ENCODE assay signal across 3 cellular contexts in genomic region chr7:148135997-148136396, GRCh38.
TF ChIP-seq lines count a peak whose summit lies in the region.

No MANE protein-coding gene starts in this region.

TF ChIP-seq in HepG2, 621 proteins besides CTCF, POLR2A, EP300 and RAD21:
- TF ChIP-seq PCBP1 (IDR thresholded peaks at IDR 0.05; ENCODE audit: borderline replicate concordance, low read depth, low read length) (peak; percentile 71; the same call in 1 of the 2 replicates), GABPA (IDR thresholded peaks at IDR 0.05; ENCODE audit: low read depth, low read length) (no peak), GABPA (CRISPR knock-in tag; IDR thresholded peaks at IDR 0.05; ENCODE audit: low read depth) (no peak), HNRNPK (IDR thresholded peaks at IDR 0.05; ENCODE audit: low read depth, low read length, poor library complexity, severe bottlenecking) (peak; percentile 80)
TF ChIP-seq in HepG2: peak in this region for 2.

TF ChIP-seq in K562, 482 proteins besides CTCF, POLR2A, EP300 and RAD21:
- TF ChIP-seq, protein P1, sequence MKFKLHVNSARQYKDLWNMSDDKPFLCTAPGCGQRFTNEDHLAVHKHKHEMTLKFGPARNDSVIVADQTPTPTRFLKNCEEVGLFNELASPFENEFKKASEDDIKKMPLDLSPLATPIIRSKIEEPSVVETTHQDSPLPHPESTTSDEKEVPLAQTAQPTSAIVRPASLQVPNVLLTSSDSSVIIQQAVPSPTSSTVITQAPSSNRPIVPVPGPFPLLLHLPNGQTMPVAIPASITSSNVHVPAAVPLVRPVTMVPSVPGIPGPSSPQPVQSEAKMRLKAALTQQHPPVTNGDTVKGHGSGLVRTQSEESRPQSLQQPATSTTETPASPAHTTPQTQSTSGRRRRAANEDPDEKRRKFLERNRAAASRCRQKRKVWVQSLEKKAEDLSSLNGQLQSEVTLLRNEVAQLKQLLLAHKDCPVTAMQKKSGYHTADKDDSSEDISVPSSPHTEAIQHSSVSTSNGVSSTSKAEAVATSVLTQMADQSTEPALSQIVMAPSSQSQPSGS (CRISPR knock-in tag; IDR thresholded peaks at IDR 0.05): no peak
- TF ChIP-seq PCBP2 (IDR thresholded peaks at IDR 0.05; ENCODE audit: low read depth, low read length, poor library complexity, severe bottlenecking) (no peak), CBFA2T2 (conservative IDR thresholded peaks at IDR 0.05) (no peak), ETS1 (conservative IDR thresholded peaks at IDR 0.05; ENCODE audit: control insufficient read depth, low read depth, low read length) (no peak), HNRNPK (IDR thresholded peaks at IDR 0.05; ENCODE audit: low read depth, low read length, poor library complexity, severe bottlenecking) (peak; percentile 62), MNT (conservative IDR thresholded peaks at IDR 0.05) (no peak), RCOR1 (IDR thresholded peaks at IDR 0.05; ENCODE audit: borderline replicate concordance in 1 of 2, low read depth in 2 of 2, low read length in 2 of 2) (no peak), CEBPG (CRISPR knock-in tag; IDR thresholded peaks at IDR 0.05) (no peak), CEBPG (tag; conservative IDR thresholded peaks at IDR 0.05 in 1 of 2, IDR thresholded peaks at IDR 0.05 in 1 of 2) (no peak)

TF ChIP-seq in GM23338, 12 proteins besides CTCF, POLR2A, EP300 and RAD21:
- TF ChIP-seq CREB1 (CRISPR knock-in tag; IDR thresholded peaks at IDR 0.05; ENCODE audit: low read depth) (no peak), NANOG (IDR thresholded peaks at IDR 0.05; ENCODE audit: borderline replicate concordance) (no peak), JUNB (IDR thresholded peaks at IDR 0.05; ENCODE audit: unreplicated experiment) (no peak), ZNF331 (CRISPR knock-in tag; IDR thresholded peaks at IDR 0.05; ENCODE audit: low read depth) (no peak), STAT1 (IDR thresholded peaks at IDR 0.05; ENCODE audit: unreplicated experiment) (no peak), EZH2 (IDR thresholded peaks at IDR 0.05; ENCODE audit: low read depth, unreplicated experiment) (no peak), REST (IDR thresholded peaks at IDR 0.05; ENCODE audit: unreplicated experiment) (no peak)
- TF ChIP-seq, protein P2, sequence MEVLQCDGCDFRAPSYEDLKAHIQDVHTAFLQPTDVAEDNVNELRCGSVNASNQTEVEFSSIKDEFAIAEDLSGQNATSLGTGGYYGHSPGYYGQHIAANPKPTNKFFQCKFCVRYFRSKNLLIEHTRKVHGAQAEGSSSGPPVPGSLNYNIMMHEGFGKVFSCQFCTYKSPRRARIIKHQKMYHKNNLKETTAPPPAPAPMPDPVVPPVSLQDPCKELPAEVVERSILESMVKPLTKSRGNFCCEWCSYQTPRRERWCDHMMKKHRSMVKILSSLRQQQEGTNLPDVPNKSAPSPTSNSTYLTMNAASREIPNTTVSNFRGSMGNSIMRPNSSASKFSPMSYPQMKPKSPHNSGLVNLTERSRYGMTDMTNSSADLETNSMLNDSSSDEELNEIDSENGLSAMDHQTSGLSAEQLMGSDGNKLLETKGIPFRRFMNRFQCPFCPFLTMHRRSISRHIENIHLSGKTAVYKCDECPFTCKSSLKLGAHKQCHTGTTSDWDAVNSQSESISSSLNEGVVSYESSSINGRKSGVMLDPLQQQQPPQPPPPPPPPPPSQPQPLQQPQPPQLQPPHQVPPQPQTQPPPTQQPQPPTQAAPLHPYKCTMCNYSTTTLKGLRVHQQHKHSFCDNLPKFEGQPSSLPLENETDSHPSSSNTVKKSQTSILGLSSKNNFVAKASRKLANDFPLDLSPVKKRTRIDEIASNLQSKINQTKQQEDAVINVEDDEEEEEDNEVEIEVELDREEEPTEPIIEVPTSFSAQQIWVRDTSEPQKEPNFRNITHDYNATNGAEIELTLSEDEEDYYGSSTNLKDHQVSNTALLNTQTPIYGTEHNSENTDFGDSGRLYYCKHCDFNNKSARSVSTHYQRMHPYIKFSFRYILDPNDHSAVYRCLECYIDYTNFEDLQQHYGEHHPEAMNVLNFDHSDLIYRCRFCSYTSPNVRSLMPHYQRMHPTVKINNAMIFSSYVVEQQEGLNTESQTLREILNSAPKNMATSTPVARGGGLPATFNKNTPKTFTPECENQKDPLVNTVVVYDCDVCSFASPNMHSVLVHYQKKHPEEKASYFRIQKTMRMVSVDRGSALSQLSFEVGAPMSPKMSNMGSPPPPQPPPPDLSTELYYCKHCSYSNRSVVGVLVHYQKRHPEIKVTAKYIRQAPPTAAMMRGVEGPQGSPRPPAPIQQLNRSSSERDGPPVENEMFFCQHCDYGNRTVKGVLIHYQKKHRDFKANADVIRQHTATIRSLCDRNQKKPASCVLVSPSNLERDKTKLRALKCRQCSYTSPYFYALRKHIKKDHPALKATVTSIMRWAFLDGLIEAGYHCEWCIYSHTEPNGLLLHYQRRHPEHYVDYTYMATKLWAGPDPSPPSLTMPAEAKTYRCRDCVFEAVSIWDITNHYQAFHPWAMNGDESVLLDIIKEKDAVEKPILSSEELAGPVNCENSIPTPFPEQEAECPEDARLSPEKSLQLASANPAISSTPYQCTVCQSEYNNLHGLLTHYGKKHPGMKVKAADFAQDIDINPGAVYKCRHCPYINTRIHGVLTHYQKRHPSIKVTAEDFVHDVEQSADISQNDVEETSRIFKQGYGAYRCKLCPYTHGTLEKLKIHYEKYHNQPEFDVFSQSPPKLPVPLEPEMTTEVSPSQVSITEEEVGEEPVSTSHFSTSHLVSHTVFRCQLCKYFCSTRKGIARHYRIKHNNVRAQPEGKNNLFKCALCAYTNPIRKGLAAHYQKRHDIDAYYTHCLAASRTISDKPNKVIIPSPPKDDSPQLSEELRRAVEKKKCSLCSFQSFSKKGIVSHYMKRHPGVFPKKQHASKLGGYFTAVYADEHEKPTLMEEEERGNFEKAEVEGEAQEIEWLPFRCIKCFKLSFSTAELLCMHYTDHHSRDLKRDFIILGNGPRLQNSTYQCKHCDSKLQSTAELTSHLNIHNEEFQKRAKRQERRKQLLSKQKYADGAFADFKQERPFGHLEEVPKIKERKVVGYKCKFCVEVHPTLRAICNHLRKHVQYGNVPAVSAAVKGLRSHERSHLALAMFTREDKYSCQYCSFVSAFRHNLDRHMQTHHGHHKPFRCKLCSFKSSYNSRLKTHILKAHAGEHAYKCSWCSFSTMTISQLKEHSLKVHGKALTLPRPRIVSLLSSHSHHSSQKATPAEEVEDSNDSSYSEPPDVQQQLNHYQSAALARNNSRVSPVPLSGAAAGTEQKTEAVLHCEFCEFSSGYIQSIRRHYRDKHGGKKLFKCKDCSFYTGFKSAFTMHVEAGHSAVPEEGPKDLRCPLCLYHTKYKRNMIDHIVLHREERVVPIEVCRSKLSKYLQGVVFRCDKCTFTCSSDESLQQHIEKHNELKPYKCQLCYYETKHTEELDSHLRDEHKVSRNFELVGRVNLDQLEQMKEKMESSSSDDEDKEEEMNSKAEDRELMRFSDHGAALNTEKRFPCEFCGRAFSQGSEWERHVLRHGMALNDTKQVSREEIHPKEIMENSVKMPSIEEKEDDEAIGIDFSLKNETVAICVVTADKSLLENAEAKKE (CRISPR knock-in tag; IDR thresholded peaks at IDR 0.05): no peak
